In genomic region chr1:227946624-227947424, GRCh38 we compare ENCODE assay signal across 8 cellular contexts. TPM values are rescaled to one million over a fixed set of nuclear protein-coding genes. Genes with fewer than 3 reads are reported as not detected.
DNase-seq lines count a peak whose midpoint lies in the region; ATAC-seq and TF ChIP-seq lines count a peak whose summit lies in the region.

No MANE protein-coding gene starts in this region.

- intact Hi-C loops in mucosa of descending colon (cut with DNase I, micrococcal nuclease) = loop anchor here (1.0 to 10.0 kb wide), 3 partner anchors 185 to 466 kb away; no protein-coding TSS in a partner anchor

- no peaks in the 10 kb centered on the region for H3K9me3 ChIP-seq in mucosa of descending colon

- H3K4me1 ChIP-seq in mucosa of descending colon (ENCODE audit: low read depth) = peaks cover 25% of the 10 kb centered on the region

- peak overlapping the region; percentile 54 for H3K4me3 ChIP-seq in epithelial cell of proximal tubule (ENCODE audit: low read depth, low read length)
- H3K4me3 ChIP-seq in mucosa of descending colon = no peak overlapping the region

- DNase-seq in GM03348 (ENCODE audit: low spot score) = peak; percentile 88
- DNase-seq in NCI-H345 (lab: John Stamatoyannopoulos, UW) = peak; percentile 69
- DNase-seq in activated T-cell treated with anti-CD3 and anti-CD28 coated beads for 1 hour (ENCODE audit: low read depth) = peak; percentile 50
- DNase-seq in epithelial cell of proximal tubule (ENCODE audit: low read depth) = peak; percentile 7
- DNase-seq in mucosa of descending colon = peak; percentile 84 to 92 (median 88)
- DNase-seq in stimulated activated naive CD8-positive, alpha-beta T cell treated with anti-CD3 and anti-CD28 coated beads, Interleukin-15, Interleukin-2, amounts not matched to agents 100 U/mL and 50 U/mL, for 24 hours = peak; percentile 69
- no peak for DNase-seq in NCI-H1048 (lab: John Stamatoyannopoulos, UW)

- H3K36me3 ChIP-seq in mucosa of descending colon (ENCODE audit: low read depth) = no peaks in the 10 kb centered on the region

- peak; percentile 51 for ATAC-seq in HG02642 (IDR thresholded peaks at IDR 0.05; ENCODE audit: poor library complexity, unreplicated experiment)
- ATAC-seq in mucosa of descending colon = peak; percentile 87
- ATAC-seq in stimulated activated naive CD8-positive, alpha-beta T cell treated with anti-CD3 and anti-CD28 coated beads, Interleukin-15, Interleukin-2, amounts not matched to agents 100 U/mL and 50 U/mL, for 24 hours = peak; percentile 54

- peak; percentile 73 for TF ChIP-seq CTCF in epithelial cell of proximal tubule (conservative IDR thresholded peaks at IDR 0.05; ENCODE audit: low read depth, low read length)
- peak; percentile 79 for TF ChIP-seq CTCF in mucosa of descending colon (IDR thresholded peaks at IDR 0.05)

RNA-seq across cellular contexts. Expression of gene WNT9A, which starts 0.9 kb away (rescaled TPM):
- total RNA-seq in epithelial cell of proximal tubule (2.1 and 2.7 TPM in 2 replicates), mucosa of descending colon (10 to 100 TPM in 1 of 3 donors, 1 to 10 TPM in 2; 1.7 to 12.7 (median 2.4) TPM)

RNA-seq across cellular contexts. Expression of gene WNT3A, which starts 60.0 kb away (rescaled TPM):
- total RNA-seq in epithelial cell of proximal tubule (not detected in 2 replicates), mucosa of descending colon (not detected)
